Comparison of ENCODE assay signal across 10 cellular contexts in the genomic region with DNA sequence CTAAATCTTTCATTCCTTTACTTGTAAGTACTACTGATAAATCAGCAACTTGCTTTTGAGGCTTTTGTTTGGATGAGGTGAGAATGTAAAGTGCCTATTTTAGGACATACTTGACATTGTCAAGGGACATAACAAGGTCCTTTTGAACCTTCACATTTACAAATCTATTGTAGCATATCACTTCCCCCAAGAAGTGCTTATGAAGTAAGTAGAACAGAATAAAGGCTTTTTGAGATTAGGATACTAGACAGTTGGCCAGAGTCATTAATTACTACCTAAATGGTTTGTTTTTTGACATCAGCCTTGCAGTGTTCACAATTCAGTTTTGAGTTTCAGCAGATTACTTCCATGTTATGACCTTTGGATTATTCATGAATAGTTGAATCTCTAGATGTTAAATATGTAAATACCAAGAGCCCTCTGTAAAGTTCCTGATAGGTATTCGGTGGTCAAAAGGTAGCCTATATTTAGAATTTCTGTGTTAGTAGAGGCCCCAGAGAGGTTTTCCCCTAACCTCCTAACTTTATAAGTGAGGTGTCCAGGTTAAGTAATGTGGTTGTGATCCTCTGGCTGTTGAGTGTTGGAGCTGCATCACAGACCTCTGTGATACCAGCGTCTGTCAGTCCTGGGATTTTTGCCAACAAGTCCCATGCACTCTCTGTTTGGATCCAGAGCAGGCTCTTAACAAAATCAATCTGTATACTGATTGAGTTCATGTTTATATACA.
A peak's percentile ranks its signal among the peaks of the same experiment; 100 is the strongest.
DNase-seq lines count a peak whose midpoint lies in the region; ATAC-seq and TF ChIP-seq lines count a peak whose summit lies in the region.
"Had no signal": no experiment of that assay in that cellular context is flagged by ENCODE, and none has a peak within 500 bp of the region (broad histone marks: within the 10 kb centered on the region; RNA-seq: fewer than 3 reads in every experiment).

No MANE protein-coding gene starts in this region.

- peaks cover 1% of the 10 kb centered on the region for H3K79me2 ChIP-seq in fibroblast of lung (ENCODE audit: control insufficient read depth, insufficient read depth, low read length)

- H3K36me3 ChIP-seq in fibroblast of lung (ENCODE audit: control insufficient read depth, insufficient read depth, low read length), result no peaks in the 10 kb centered on the region
- no peaks in the 10 kb centered on the region for H3K36me3 ChIP-seq in psoas muscle (ENCODE audit: insufficient read depth in 1 of 2, low read depth in 1 of 2)

- TF ChIP-seq CTCF in fibroblast of lung (conservative IDR thresholded peaks at IDR 0.05 in 1 of 2, IDR thresholded peaks at IDR 0.05 in 1 of 2; ENCODE audit: low read depth in 1 of 2, low read length in 2 of 2) (no peak), psoas muscle (IDR thresholded peaks at IDR 0.05) (no peak)

- no peaks in the 10 kb centered on the region for H3K27me3 ChIP-seq in fibroblast of lung (ENCODE audit: control insufficient read depth, insufficient read depth, low read length)
- H3K27me3 ChIP-seq in psoas muscle (ENCODE audit: insufficient read depth in 3 of 3, low read length in 2 of 3), result no peaks in the 10 kb centered on the region

- intact Hi-C loops in psoas muscle (cut with DNase I), result loop anchor here in 1 of 2 donors (5.0 kb wide), 1 partner anchor 67 kb away; a partner anchor contains a TSS

- H3K4me1 ChIP-seq in fibroblast of lung (ENCODE audit: control insufficient read depth, extremely low read depth, insufficient read depth, low read length), result peaks cover 9% of the 10 kb centered on the region
- peaks cover 43% of the 10 kb centered on the region for H3K4me1 ChIP-seq in psoas muscle

- no peak overlapping the region for H3K27ac ChIP-seq in fibroblast of lung (ENCODE audit: insufficient read depth, low read length)
- peak overlapping the region; percentile 57 for H3K27ac ChIP-seq in psoas muscle
- H3K27ac ChIP-seq: epithelial cell of prostate, SK-N-MC had no signal

- no peak overlapping the region for H3K9ac ChIP-seq in fibroblast of lung (ENCODE audit: insufficient read depth, low read length)

- peak; percentile 79 for ATAC-seq in GM19463 (IDR thresholded peaks at IDR 0.05; ENCODE audit: unreplicated experiment)
- peak in 3 of 4 donors; percentile 69 to 78 (median 74) for ATAC-seq in psoas muscle
- ATAC-seq in GM21360 (IDR thresholded peaks at IDR 0.05; ENCODE audit: unreplicated experiment), result no peak
- ATAC-seq: natural killer cell treated with Interleukin-12 subunit alpha and Interleukin-12 subunit beta and Interleukin-15 and Interleukin-18, amount 100 ng/mL, for 72 hours had no signal

- peak; percentile 49 for DNase-seq in NCI-H226
- DNase-seq in fibroblast of lung (ENCODE audit: low read depth in 2 of 2), result peak; percentile 56 to 89
- DNase-seq in psoas muscle, result no peak
- DNase-seq in GM19240 (ENCODE audit: insufficient read length, low spot score), result no peak
- DNase-seq in NCI-H2107 (lab: John Stamatoyannopoulos, UW), result no peak

- 26 to 43% (median 35%) methylated on average over 2 of the region's 2 CpGs for WGBS in psoas muscle, 3 donors

- no peak overlapping the region for H2AFZ ChIP-seq in fibroblast of lung (ENCODE audit: low read length)

- H3K4me3 ChIP-seq in fibroblast of lung (replicated peaks in 1 of 4; ENCODE audit: control extremely low read depth in 1 of 4, insufficient read depth in 1 of 4, low read depth in 3 of 4, low read length in 4 of 4) (no peak overlapping the region), psoas muscle (no peak overlapping the region)
- H3K4me3 ChIP-seq: SK-N-MC had no signal

- H3K9me3 ChIP-seq in fibroblast of lung (ENCODE audit: control insufficient read depth, insufficient read depth, low read depth, low read length) (no peaks in the 10 kb centered on the region), psoas muscle (no peaks in the 10 kb centered on the region)

- H4K20me1 ChIP-seq in fibroblast of lung (ENCODE audit: control insufficient read depth, extremely low read depth, insufficient read depth, low read length), result no peaks in the 10 kb centered on the region

- H3K4me2 ChIP-seq in fibroblast of lung (ENCODE audit: extremely low read depth, insufficient read depth, low read length), result no peak overlapping the region

Comparison
In these comparisons a context has a peak if more than half of its experiments do, and no peak if none do; other contexts are left out.
1. DNase-seq: peak in NCI-H226 (single experiment) and fibroblast of lung (2 of 2); none in psoas muscle (0 of 2), GM19240 (single experiment) and NCI-H2107 (single experiment).